In the genomic region with DNA sequence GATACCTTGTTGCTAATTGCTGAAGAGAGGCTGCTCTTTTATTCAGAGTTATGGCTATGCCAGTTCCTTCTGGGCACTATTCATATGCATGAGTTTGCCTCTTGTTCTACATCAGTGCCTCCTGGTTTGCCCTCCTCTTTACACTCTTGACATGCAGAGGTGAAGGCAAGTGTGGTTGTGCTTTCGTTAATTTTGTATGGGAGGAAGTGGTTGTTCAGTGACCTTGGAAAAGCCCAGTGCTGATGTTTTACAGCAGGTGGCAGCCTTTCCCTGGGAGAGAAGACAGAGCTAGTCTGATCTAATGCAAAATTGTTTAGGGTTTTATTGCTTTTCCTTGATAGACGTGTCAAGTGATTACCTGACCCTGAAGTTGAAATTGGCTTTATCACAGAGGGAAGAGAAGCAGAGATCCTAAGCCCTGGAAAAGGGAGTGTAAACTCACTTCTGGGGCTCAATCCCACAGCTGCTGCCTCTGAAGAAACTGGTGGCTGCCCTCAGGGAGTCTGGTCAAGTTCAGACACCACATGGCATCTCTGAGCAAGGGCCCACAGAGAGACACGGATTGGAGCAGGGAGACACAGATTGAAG, we compare ENCODE assay signal across 8 cellular contexts. TPM values are rescaled to one million over a fixed set of nuclear protein-coding genes. Genes with fewer than 3 reads are reported as not detected.
DNase-seq lines count a peak whose midpoint lies in the region; ATAC-seq lines count a peak whose summit lies in the region.

No MANE protein-coding gene starts in this region.

- no peak overlapping the region for H4K91ac ChIP-seq in mesenchymal stem cell (ENCODE audit: low read length)

- intact Hi-C loops in CD4-positive, alpha-beta memory T cell (cut with micrococcal nuclease): loop anchor here (1.0 to 5.0 kb wide), 6 partner anchors 95 to 823 kb away; partner anchors contain the start of gene PELI1

- no peak overlapping the region for H2BK120ac ChIP-seq in mesenchymal stem cell (ENCODE audit: low read depth, low read length)

- no peak overlapping the region for H3K4ac ChIP-seq in mesenchymal stem cell (ENCODE audit: low read depth in 1 of 2, low read length in 2 of 2)

- no peak overlapping the region for H3K23ac ChIP-seq in mesenchymal stem cell (ENCODE audit: low read length in 2 of 2)

- H2AK5ac ChIP-seq in mesenchymal stem cell (ENCODE audit: low read length, severe bottlenecking): no peak overlapping the region

- WGBS in mesenchymal stem cell: 2% methylated on average over 3 of the region's 3 CpGs

- no peak overlapping the region for H3K18ac ChIP-seq in mesenchymal stem cell (ENCODE audit: low read depth in 1 of 2, low read length in 2 of 2)

- no peak overlapping the region for H3K4me3 ChIP-seq in CD4-positive, alpha-beta memory T cell (ENCODE audit: low read length in 2 of 2)
- no peak overlapping the region for H3K4me3 ChIP-seq in mesenchymal stem cell (ENCODE audit: insufficient read depth in 1 of 2, low read depth in 1 of 2, low read length in 2 of 2)

- POLR2A ChIA-PET in CD4-positive, alpha-beta memory T cell (lab: Charles Lee; ENCODE audit: partially characterized antibody): interaction anchor here (0.6 to 4.8 kb wide), 6 partner anchors 31 to 474 kb away, joined by 3 to 77 read pairs (median 4); partner anchors contain the start of genes AFTPH and VPS54

- H3K9me3 Mint-ChIP-seq in CD4-positive, alpha-beta memory T cell: no peaks in the 10 kb centered on the region

- H3K9ac ChIP-seq in mesenchymal stem cell (ENCODE audit: low read length): peak overlapping the region; percentile 60

- H3K4me3 Mint-ChIP-seq in CD4-positive, alpha-beta memory T cell: no peak overlapping the region

- no peak overlapping the region for H2BK5ac ChIP-seq in mesenchymal stem cell (ENCODE audit: low read depth, low read length, poor library complexity, severe bottlenecking)

- H3K4me1 Mint-ChIP-seq in CD4-positive, alpha-beta memory T cell: peaks cover 16 to 35% (median 24%) of the 10 kb centered on the region in 4 donors

- H3K14ac ChIP-seq in mesenchymal stem cell (ENCODE audit: low read length in 2 of 2): no peak overlapping the region

- peaks cover 28% of the 10 kb centered on the region for H3K4me1 ChIP-seq in CD4-positive, alpha-beta memory T cell (ENCODE audit: insufficient read depth, low read length)
- H3K4me1 ChIP-seq in mesenchymal stem cell (ENCODE audit: control insufficient read depth, insufficient read depth, low read depth, low read length): peaks cover 2% of the 10 kb centered on the region

- peak overlapping the region in 6 of 7 donors; percentile 3 to 76 (median 57) for H3K27ac Mint-ChIP-seq in CD4-positive, alpha-beta memory T cell

- H2AFZ ChIP-seq in mesenchymal stem cell (ENCODE audit: low read depth, low read length): no peak overlapping the region

- no peaks in the 10 kb centered on the region for H3K79me1 ChIP-seq in mesenchymal stem cell (replicated peaks; ENCODE audit: low read length, poor library complexity, severe bottlenecking)

- no peaks in the 10 kb centered on the region for H3K36me3 Mint-ChIP-seq in CD4-positive, alpha-beta memory T cell

- H3K9me3 ChIP-seq in CD4-positive, alpha-beta memory T cell (ENCODE audit: control insufficient read depth in 1 of 2, low read length in 2 of 2): no peaks in the 10 kb centered on the region
- no peaks in the 10 kb centered on the region for H3K9me3 ChIP-seq in mesenchymal stem cell (ENCODE audit: control insufficient read depth, low read length)

- H3K27ac ChIP-seq in CD4-positive, alpha-beta memory T cell (ENCODE audit: low read depth, low read length): no peak overlapping the region
- no peak overlapping the region for H3K27ac ChIP-seq in mesenchymal stem cell (ENCODE audit: low read length, poor library complexity, severe bottlenecking)

- no peaks in the 10 kb centered on the region for H3K27me3 ChIP-seq in CD4-positive, alpha-beta memory T cell (ENCODE audit: insufficient read depth, low read length)
- no peaks in the 10 kb centered on the region for H3K27me3 ChIP-seq in mesenchymal stem cell (ENCODE audit: control insufficient read depth in 1 of 2, insufficient read depth in 1 of 2, low read length in 2 of 2)

- H4K8ac ChIP-seq in mesenchymal stem cell (ENCODE audit: low read length): no peak overlapping the region

- no peaks in the 10 kb centered on the region for H3K36me3 ChIP-seq in CD4-positive, alpha-beta memory T cell (ENCODE audit: insufficient read depth, low read length)
- H3K36me3 ChIP-seq in mesenchymal stem cell (ENCODE audit: control insufficient read depth in 1 of 2, insufficient read depth in 2 of 2, low read depth in 1 of 2, low read length in 2 of 2): no peaks in the 10 kb centered on the region

- H3K4me2 ChIP-seq in mesenchymal stem cell (ENCODE audit: low read length, poor library complexity, severe bottlenecking): no peak overlapping the region

- peak; percentile 68 to 79 (median 74) for DNase-seq in CD4-positive, alpha-beta memory T cell
- peak; percentile 66 for DNase-seq in NCI-H774 (lab: John Stamatoyannopoulos, UW)
- DNase-seq in activated CD4-positive, alpha-beta T cell treated with anti-CD3 and anti-CD28 coated beads, Interleukin-2, amount 50 U/mL, for 48 hours: peak; percentile 60 to 75
- DNase-seq in dermis microvascular lymphatic vessel endothelial cell (ENCODE audit: low read depth in 2 of 2): peak; percentile 68 to 80
- peak; percentile 73 for DNase-seq in mesenchymal stem cell
- DNase-seq in stimulated activated CD8-positive, alpha-beta memory T cell treated with anti-CD3 and anti-CD28 coated beads, Interleukin-4, amount 100 ng/mL, for 4 hours (ENCODE audit: low read depth in 2 of 2, low spot score in 1 of 2): peak; percentile 35 to 42

- no peaks in the 10 kb centered on the region for H3K27me3 Mint-ChIP-seq in CD4-positive, alpha-beta memory T cell

- no peak overlapping the region for H2BK15ac ChIP-seq in mesenchymal stem cell (ENCODE audit: low read depth, poor library complexity, severe bottlenecking)

- peak; percentile 81 for ATAC-seq in GM19351 (IDR thresholded peaks at IDR 0.05; ENCODE audit: unreplicated experiment)
- peak; percentile 74 for ATAC-seq in HG03469 (IDR thresholded peaks at IDR 0.05; ENCODE audit: unreplicated experiment)

- no peak overlapping the region for H2BK12ac ChIP-seq in mesenchymal stem cell (ENCODE audit: low read length in 2 of 2)

- CTCF ChIA-PET in CD4-positive, alpha-beta memory T cell (lab: Charles Lee; ENCODE audit: partially characterized antibody): interaction anchor here (0.7 to 11.9 kb wide), 20 partner anchors 13 to 517 kb away, joined by 3 to 341 read pairs (median 4); partner anchors contain the start of gene AFTPH

RNA-seq across cellular contexts. Expression of gene VPS54, which starts 30.5 kb away (rescaled TPM):
- total RNA-seq in CD4-positive, alpha-beta memory T cell: 10 to 100 TPM; 15.2 to 16.4 TPM
- polyA plus RNA-seq in CD4-positive, alpha-beta memory T cell: 1 to 10 TPM; 4.0 to 9.1 TPM
- total RNA-seq in dermis microvascular lymphatic vessel endothelial cell: 15.5 and 17.4 TPM in 2 replicates
- polyA plus RNA-seq in mesenchymal stem cell (2013, experiment 1 of 2): 14.1 TPM
- polyA plus RNA-seq in mesenchymal stem cell (2013, experiment 2 of 2): 15.1 TPM
